ENCODE assay signal across 23 cellular contexts in genomic region chr21:39938086-39938611, GRCh38.
DNase-seq lines count a peak whose midpoint lies in the region; ATAC-seq lines count a peak whose summit lies in the region.
"Had no signal": no experiment of that assay in that cellular context is flagged by ENCODE, and none has a peak within 500 bp of the region (broad histone marks: within the 10 kb centered on the region; RNA-seq: fewer than 3 reads in every experiment).

No MANE protein-coding gene starts in this region.

- H3K18ac ChIP-seq in neuronal stem cell (ENCODE audit: low read length), result peak overlapping the region; percentile 11

- H3K79me1 ChIP-seq in neuronal stem cell (ENCODE audit: low read depth, low read length), result no peaks in the 10 kb centered on the region

- H3K4ac ChIP-seq in neuronal stem cell (ENCODE audit: low read length), result no peak overlapping the region

- no peak overlapping the region for H3K4me2 ChIP-seq in neuronal stem cell (ENCODE audit: insufficient read depth, low read length, poor library complexity, severe bottlenecking)

- DNase-seq in DMS 273 (lab: John Stamatoyannopoulos, UW; ENCODE audit: unreplicated experiment) (peak; percentile 54), DMS 273 treated with DMSO at 0.1 percent for 48 hours (lab: John Stamatoyannopoulos, UW) (no peak), NCI-H1092 treated with DMSO at 0.1 percent for 48 hours (lab: John Stamatoyannopoulos, UW) (peak; percentile 60), NCI-H526 treated with DMSO at 0.1 percent for 48 hours (lab: John Stamatoyannopoulos, UW) (peak; percentile 14), neuronal stem cell (ENCODE audit: low spot score) (no peak), OCI-M2 (lab: John Stamatoyannopoulos, UW; ENCODE audit: unreplicated experiment) (no peak)
- DNase-seq: activated CD4-positive, alpha-beta T cell treated with anti-CD3 and anti-CD28 coated beads, Interleukin-2, amount 10 ng/mL, durations not matched to agents 24 days and 14 days; activated naive CD8-positive, alpha-beta T cell treated with anti-CD3 and anti-CD28 coated beads for 36 hours; BE2C; effector memory CD4-positive, alpha-beta T cell; GF-D8; IMR-90; MM.1S; NCI-H524; OCI-M1; stimulated activated CD4-positive, alpha-beta T cell treated with anti-CD3 and anti-CD28 coated beads, Interleukin-12 subunit alpha, Interleukin-12 subunit beta, amount 100 ng/mL, for 4 hours; T-helper 1 cell had no signal

- no peak overlapping the region for H2BK5ac ChIP-seq in neuronal stem cell (ENCODE audit: low read length)

- no peak overlapping the region for H3K4me3 ChIP-seq in neuronal stem cell (ENCODE audit: low read length in 2 of 2)
- H3K4me3 ChIP-seq: GM12878 had no signal

- no peak overlapping the region for H4K91ac ChIP-seq in neuronal stem cell (ENCODE audit: low read depth, low read length, poor library complexity)

- no peak overlapping the region for H2BK120ac ChIP-seq in neuronal stem cell (ENCODE audit: low read depth, low read length)

- H3K27ac ChIP-seq in neuronal stem cell (replicated peaks; ENCODE audit: low read length), result no peak overlapping the region
- H3K27ac ChIP-seq: 22Rv1, neutrophil had no signal

- peak overlapping the region; percentile 36 for H2BK12ac ChIP-seq in neuronal stem cell (ENCODE audit: low read length)

- no peak for ATAC-seq in HG02870 (IDR thresholded peaks at IDR 0.05; ENCODE audit: unreplicated experiment)
- no peak for ATAC-seq in HG03460 (IDR thresholded peaks at IDR 0.05; ENCODE audit: unreplicated experiment)
- ATAC-seq: esophagus mucosa, GM12878 had no signal

- no peak overlapping the region for H3K9ac ChIP-seq in neuronal stem cell (ENCODE audit: low read depth, low read length, poor library complexity)

- peak overlapping the region; percentile 10 for H3K14ac ChIP-seq in neuronal stem cell (ENCODE audit: low read length)

- peaks cover 0 to 2% of the 10 kb centered on the region in 2 donors for H3K9me3 ChIP-seq in neuronal stem cell (replicated peaks in 1 of 2; ENCODE audit: control insufficient read depth in 2 of 2, insufficient read depth in 1 of 2, low read depth in 1 of 2, low read length in 2 of 2)
- H3K9me3 ChIP-seq: BE2C, neutrophil had no signal

- no peaks in the 10 kb centered on the region for H3K27me3 ChIP-seq in neuronal stem cell (ENCODE audit: control insufficient read depth in 3 of 3, insufficient read depth in 3 of 3, low read depth in 1 of 3, low read length in 3 of 3)
- H3K27me3 ChIP-seq: BE2C, neutrophil had no signal

- no CpG with 5 or more reads among the region's 8 CpGs for WGBS in neuronal stem cell (ENCODE audit: extremely low coverage in 2 of 2, insufficient read length in 2 of 2, insufficient replicate concordance in 1 of 2), 2 donors

- no peak overlapping the region for H3K23ac ChIP-seq in neuronal stem cell (ENCODE audit: low read depth, low read length, poor library complexity)

- H3K36me3 ChIP-seq in neuronal stem cell (replicated peaks in 1 of 2; ENCODE audit: control insufficient read depth in 2 of 2, insufficient read depth in 2 of 2, low read length in 2 of 2), result no peaks in the 10 kb centered on the region
- H3K36me3 ChIP-seq: BE2C, neutrophil had no signal

- peaks cover 0 to 5% of the 10 kb centered on the region in 2 donors for H3K4me1 ChIP-seq in neuronal stem cell (ENCODE audit: control insufficient read depth in 2 of 2, insufficient read depth in 1 of 2, low read depth in 1 of 2, low read length in 2 of 2)
- H3K4me1 ChIP-seq: BE2C had no signal

- no peak overlapping the region for H4K8ac ChIP-seq in neuronal stem cell (ENCODE audit: low read depth, low read length)

- H2AFZ ChIP-seq in neuronal stem cell (ENCODE audit: low read length), result no peak overlapping the region

- peak overlapping the region; percentile 48 for H2AK5ac ChIP-seq in neuronal stem cell (ENCODE audit: low read depth, low read length)

- H2BK15ac ChIP-seq in neuronal stem cell (ENCODE audit: low read length), result no peak overlapping the region

Comparison
In these comparisons a context has a peak if more than half of its experiments do, and no peak if none do; other contexts are left out.
1. DNase-seq: peak in DMS 273 (single experiment), NCI-H1092 treated with DMSO at 0.1 percent for 48 hours (single experiment) and NCI-H526 treated with DMSO at 0.1 percent for 48 hours (single experiment); none in DMS 273 treated with DMSO at 0.1 percent for 48 hours (single experiment), neuronal stem cell (single experiment) and OCI-M2 (single experiment).